16 cellular contexts compared by ENCODE assay signal in genomic region chr1:93620841-93621210, GRCh38.
DNase-seq lines count a peak whose midpoint lies in the region; ATAC-seq and TF ChIP-seq lines count a peak whose summit lies in the region.
"Had no signal": no experiment of that assay in that cellular context is flagged by ENCODE, and none has a peak within 500 bp of the region (broad histone marks: within the 10 kb centered on the region; RNA-seq: fewer than 3 reads in every experiment).

No MANE protein-coding gene starts in this region.

- H3K36me3 Mint-ChIP-seq in GM23338 (ENCODE audit: low read depth) = no peaks in the 10 kb centered on the region
- H3K36me3 Mint-ChIP-seq: mesothelial cell of epicardium had no signal

- no peaks in the 10 kb centered on the region for H4K20me1 ChIP-seq in GM23338 (replicated peaks; ENCODE audit: insufficient read depth)

- TF ChIP-seq CTCF in AG04449 (IDR thresholded peaks at IDR 0.05; ENCODE audit: insufficient read depth, low read length, missing control alignments) (peak; percentile 13), GM23338 (conservative IDR thresholded peaks at IDR 0.05; ENCODE audit: low read depth in 2 of 2) (no peak)

- no peak overlapping the region for H3K27ac Mint-ChIP-seq in GM23338
- H3K27ac Mint-ChIP-seq: mesothelial cell of epicardium had no signal

- peaks cover 26% of the 10 kb centered on the region for H3K4me1 ChIP-seq in GM23338 (ENCODE audit: insufficient read depth)

- intact Hi-C loops in left colon (cut with DNase I, micrococcal nuclease) = loop anchor here in 1 of 2 donors (10.0 kb wide), 2 partner anchors 176 to 224 kb away; partner anchors contain the start of gene FNBP1L

- H3K79me2 ChIP-seq in GM23338 (replicated peaks; ENCODE audit: insufficient read depth) = peaks cover 10% of the 10 kb centered on the region; the same call in 1 of the 2 replicates

- no peak overlapping the region for H3K27ac ChIP-seq in GM23338 (ENCODE audit: low read depth)
- H3K27ac ChIP-seq: pancreas had no signal

- ATAC-seq in GM23338 (peak; percentile 56), left colon (peak; percentile 29), GM18867 (IDR thresholded peaks at IDR 0.05; ENCODE audit: unreplicated experiment) (no peak)
- ATAC-seq: GM12878, pancreas had no signal

- H3K9me2 ChIP-seq in GM23338 (ENCODE audit: insufficient read depth) = no peaks in the 10 kb centered on the region

- no peaks in the 10 kb centered on the region for H3K27me3 ChIP-seq in GM23338 (ENCODE audit: insufficient read depth)
- H3K27me3 ChIP-seq: MG63, pancreas had no signal

- H3K4me3 Mint-ChIP-seq in GM23338 = no peak overlapping the region
- H3K4me3 Mint-ChIP-seq: mesothelial cell of epicardium had no signal

- peaks cover 48% of the 10 kb centered on the region for H3K4me1 Mint-ChIP-seq in GM23338

- H3K4me2 ChIP-seq in GM23338 = no peak overlapping the region

- peaks cover 5% of the 10 kb centered on the region for H3K27me3 Mint-ChIP-seq in GM23338 (ENCODE audit: insufficient read depth, low read depth, poor library complexity)

- no peaks in the 10 kb centered on the region for H3K36me3 ChIP-seq in GM23338 (ENCODE audit: insufficient read depth)
- H3K36me3 ChIP-seq: pancreas had no signal

- DNase-seq in AG04449 (ENCODE audit: low read depth, low spot score) (no peak), GM23338 (ENCODE audit: low spot score) (peak; percentile 55), amniotic epithelial cell (ENCODE audit: low read depth) (peak; percentile 53), left colon (peak; percentile 78 to 81), superior temporal gyrus (ENCODE audit: extremely low spot score) (no peak), occipital lobe (lab: John Stamatoyannopoulos, UW) (no peak), NCI-H146 (lab: John Stamatoyannopoulos, UW) (no peak)
- DNase-seq: activated effector memory CD4-positive, alpha-beta T cell treated with anti-CD3 and anti-CD28 coated beads, Interleukin-2, amount 50 U/mL, for 16 hours; foreskin melanocyte; MG63; NCI-H2081 treated with DMSO at 0.1 percent for 48 hours; pancreas; substantia nigra had no signal

- H3K9me3 Mint-ChIP-seq in GM23338 = no peaks in the 10 kb centered on the region
- H3K9me3 Mint-ChIP-seq: mesothelial cell of epicardium had no signal

- H3F3A ChIP-seq in GM23338 (replicated peaks; ENCODE audit: low read depth) = no peaks in the 10 kb centered on the region

- POLR2A ChIA-PET in AG04449 (lab: Yijun Ruan, JAX) = no interaction called here

- no peak overlapping the region for H3K4me3 ChIP-seq in AG04449 (ENCODE audit: low read depth, low read length)
- no peak overlapping the region for H3K4me3 ChIP-seq in GM23338
- H3K4me3 ChIP-seq: GM12878, MG63, pancreas had no signal

- CTCF ChIA-PET in AG04449 (lab: Yijun Ruan, JAX) = interaction anchor here (0.8 to 22.7 kb wide), 11 partner anchors 8 to 316 kb away, joined by 3 to 437 read pairs (median 4); no protein-coding TSS in a partner anchor

- H2AFZ ChIP-seq in GM23338 = no peak overlapping the region

TF ChIP-seq in GM23338, 12 proteins besides CTCF, POLR2A, EP300 and RAD21:
- TF ChIP-seq, protein P1, sequence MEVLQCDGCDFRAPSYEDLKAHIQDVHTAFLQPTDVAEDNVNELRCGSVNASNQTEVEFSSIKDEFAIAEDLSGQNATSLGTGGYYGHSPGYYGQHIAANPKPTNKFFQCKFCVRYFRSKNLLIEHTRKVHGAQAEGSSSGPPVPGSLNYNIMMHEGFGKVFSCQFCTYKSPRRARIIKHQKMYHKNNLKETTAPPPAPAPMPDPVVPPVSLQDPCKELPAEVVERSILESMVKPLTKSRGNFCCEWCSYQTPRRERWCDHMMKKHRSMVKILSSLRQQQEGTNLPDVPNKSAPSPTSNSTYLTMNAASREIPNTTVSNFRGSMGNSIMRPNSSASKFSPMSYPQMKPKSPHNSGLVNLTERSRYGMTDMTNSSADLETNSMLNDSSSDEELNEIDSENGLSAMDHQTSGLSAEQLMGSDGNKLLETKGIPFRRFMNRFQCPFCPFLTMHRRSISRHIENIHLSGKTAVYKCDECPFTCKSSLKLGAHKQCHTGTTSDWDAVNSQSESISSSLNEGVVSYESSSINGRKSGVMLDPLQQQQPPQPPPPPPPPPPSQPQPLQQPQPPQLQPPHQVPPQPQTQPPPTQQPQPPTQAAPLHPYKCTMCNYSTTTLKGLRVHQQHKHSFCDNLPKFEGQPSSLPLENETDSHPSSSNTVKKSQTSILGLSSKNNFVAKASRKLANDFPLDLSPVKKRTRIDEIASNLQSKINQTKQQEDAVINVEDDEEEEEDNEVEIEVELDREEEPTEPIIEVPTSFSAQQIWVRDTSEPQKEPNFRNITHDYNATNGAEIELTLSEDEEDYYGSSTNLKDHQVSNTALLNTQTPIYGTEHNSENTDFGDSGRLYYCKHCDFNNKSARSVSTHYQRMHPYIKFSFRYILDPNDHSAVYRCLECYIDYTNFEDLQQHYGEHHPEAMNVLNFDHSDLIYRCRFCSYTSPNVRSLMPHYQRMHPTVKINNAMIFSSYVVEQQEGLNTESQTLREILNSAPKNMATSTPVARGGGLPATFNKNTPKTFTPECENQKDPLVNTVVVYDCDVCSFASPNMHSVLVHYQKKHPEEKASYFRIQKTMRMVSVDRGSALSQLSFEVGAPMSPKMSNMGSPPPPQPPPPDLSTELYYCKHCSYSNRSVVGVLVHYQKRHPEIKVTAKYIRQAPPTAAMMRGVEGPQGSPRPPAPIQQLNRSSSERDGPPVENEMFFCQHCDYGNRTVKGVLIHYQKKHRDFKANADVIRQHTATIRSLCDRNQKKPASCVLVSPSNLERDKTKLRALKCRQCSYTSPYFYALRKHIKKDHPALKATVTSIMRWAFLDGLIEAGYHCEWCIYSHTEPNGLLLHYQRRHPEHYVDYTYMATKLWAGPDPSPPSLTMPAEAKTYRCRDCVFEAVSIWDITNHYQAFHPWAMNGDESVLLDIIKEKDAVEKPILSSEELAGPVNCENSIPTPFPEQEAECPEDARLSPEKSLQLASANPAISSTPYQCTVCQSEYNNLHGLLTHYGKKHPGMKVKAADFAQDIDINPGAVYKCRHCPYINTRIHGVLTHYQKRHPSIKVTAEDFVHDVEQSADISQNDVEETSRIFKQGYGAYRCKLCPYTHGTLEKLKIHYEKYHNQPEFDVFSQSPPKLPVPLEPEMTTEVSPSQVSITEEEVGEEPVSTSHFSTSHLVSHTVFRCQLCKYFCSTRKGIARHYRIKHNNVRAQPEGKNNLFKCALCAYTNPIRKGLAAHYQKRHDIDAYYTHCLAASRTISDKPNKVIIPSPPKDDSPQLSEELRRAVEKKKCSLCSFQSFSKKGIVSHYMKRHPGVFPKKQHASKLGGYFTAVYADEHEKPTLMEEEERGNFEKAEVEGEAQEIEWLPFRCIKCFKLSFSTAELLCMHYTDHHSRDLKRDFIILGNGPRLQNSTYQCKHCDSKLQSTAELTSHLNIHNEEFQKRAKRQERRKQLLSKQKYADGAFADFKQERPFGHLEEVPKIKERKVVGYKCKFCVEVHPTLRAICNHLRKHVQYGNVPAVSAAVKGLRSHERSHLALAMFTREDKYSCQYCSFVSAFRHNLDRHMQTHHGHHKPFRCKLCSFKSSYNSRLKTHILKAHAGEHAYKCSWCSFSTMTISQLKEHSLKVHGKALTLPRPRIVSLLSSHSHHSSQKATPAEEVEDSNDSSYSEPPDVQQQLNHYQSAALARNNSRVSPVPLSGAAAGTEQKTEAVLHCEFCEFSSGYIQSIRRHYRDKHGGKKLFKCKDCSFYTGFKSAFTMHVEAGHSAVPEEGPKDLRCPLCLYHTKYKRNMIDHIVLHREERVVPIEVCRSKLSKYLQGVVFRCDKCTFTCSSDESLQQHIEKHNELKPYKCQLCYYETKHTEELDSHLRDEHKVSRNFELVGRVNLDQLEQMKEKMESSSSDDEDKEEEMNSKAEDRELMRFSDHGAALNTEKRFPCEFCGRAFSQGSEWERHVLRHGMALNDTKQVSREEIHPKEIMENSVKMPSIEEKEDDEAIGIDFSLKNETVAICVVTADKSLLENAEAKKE (CRISPR knock-in tag; IDR thresholded peaks at IDR 0.05) = no peak

Comparison
In these comparisons a context has a peak if more than half of its experiments do, and no peak if none do; other contexts are left out.
1. DNase-seq: peak in GM23338 (single experiment), amniotic epithelial cell (single experiment) and left colon (2 of 2); none in AG04449 (single experiment), superior temporal gyrus (single experiment), occipital lobe (single experiment) and NCI-H146 (single experiment).